8 cellular contexts compared by ENCODE assay signal in the genomic region with DNA sequence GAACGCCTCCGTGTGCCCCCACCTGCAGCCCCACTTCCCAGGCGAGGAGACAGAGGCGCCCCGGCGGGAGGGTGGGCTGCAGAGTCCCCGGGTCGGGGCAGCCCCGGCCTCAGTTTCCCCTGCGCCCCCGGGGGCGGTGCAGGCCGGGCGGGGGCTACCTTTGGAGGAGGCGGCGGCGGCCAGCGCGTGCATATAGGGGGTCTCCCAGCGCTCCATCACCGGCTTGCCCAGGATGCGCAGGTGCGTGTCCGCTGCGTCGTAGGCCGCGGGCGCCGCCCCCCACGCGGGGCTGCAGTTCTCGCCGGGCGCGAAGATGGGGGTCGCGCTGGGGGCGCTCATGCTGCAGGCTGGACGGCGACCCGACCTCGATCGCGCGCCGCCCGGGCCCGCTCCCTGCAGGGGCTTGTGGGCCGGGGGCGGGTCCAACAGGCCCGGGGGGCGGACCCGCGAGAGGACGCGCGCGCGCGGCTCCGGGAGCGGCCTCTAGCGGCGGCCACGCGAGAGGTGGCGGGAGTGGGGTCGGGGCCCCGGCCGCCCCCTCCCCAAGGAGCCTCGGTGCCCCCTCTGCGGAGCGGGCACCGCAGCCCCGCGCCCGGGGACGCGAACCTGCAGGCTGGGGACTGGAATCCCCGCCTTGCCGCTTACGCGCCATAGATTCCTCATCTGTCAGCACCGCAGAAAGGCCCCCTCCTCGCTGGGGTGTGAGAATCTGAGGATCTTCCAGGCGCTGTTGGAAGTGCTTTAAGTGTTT. TPM values are rescaled to one million over a fixed set of nuclear protein-coding genes. Genes with fewer than 3 reads are reported as not detected.
A peak's percentile ranks its signal among the peaks of the same experiment; 100 is the strongest.
DNase-seq lines count a peak whose midpoint lies in the region; ATAC-seq and TF ChIP-seq lines count a peak whose summit lies in the region.

A gene (minus strand): TSS at position 405 of the 751 bp plus-strand sequence. CDS start 66 bp downstream, at position 339.

- TF ChIP-seq POLR2A in GM15510 (IDR thresholded peaks at IDR 0.05; ENCODE audit: borderline replicate concordance, extremely low read depth, insufficient read length), result peak; percentile 66
- TF ChIP-seq POLR2A in heart left ventricle (IDR thresholded peaks at IDR 0.05), result peak in 1 of 2 donors; percentile 33

- ATAC-seq in activated naive CD8-positive, alpha-beta T cell treated with anti-CD3 and anti-CD28 coated beads, Interleukin-2, amount 10 ng/mL, durations not matched to agents 7 days and 5 days (ENCODE audit: low read depth), result peak; percentile 59
- ATAC-seq in heart left ventricle (peak in 3 of 4 donors; percentile 21 to 71 (median 60)), HG03139 (IDR thresholded peaks at IDR 0.05; ENCODE audit: unreplicated experiment) (no peak)

- H3K4me1 ChIP-seq in A673 (ENCODE audit: insufficient read depth, low read length, poor library complexity, severe bottlenecking) (peaks cover 20% of the 10 kb centered on the region), heart left ventricle (peaks cover 5 to 36% (median 23%) of the 10 kb centered on the region in 12 donors), rectal smooth muscle tissue (ENCODE audit: control insufficient read depth, insufficient read depth, low read length) (peaks cover 2% of the 10 kb centered on the region)

- intact Hi-C loops in A673 (cut with micrococcal nuclease; ENCODE audit: unreplicated experiment), result no loop called here
- intact Hi-C loops in heart left ventricle (cut with DNase I), result loop anchor here in 5 of 10 donors (5.0 to 10.0 kb wide), 4 partner anchors 84 to 127 kb away; a partner anchor contains a TSS

- DNase-seq in A673 (ENCODE audit: low spot score) (peak; percentile 68), RPMI8226 (peak; percentile 76), heart left ventricle (peak in 4 of 5 donors; percentile 58 to 79 (median 64)), NCI-H187 treated with DMSO at 0.1 percent for 48 hours (lab: John Stamatoyannopoulos, UW) (no peak)
- peak; percentile 77 for DNase-seq in activated naive CD8-positive, alpha-beta T cell treated with anti-CD3 and anti-CD28 coated beads, Interleukin-2, amount 10 ng/mL, durations not matched to agents 7 days and 5 days

- 1 to 5% (median 2%) methylated on average over 24 to 87 of the region's 87 CpGs for WGBS in heart left ventricle, 4 donors

- no peaks in the 10 kb centered on the region for H3K36me3 Mint-ChIP-seq in activated naive CD8-positive, alpha-beta T cell treated with anti-CD3 and anti-CD28 coated beads, Interleukin-2, amount 10 ng/mL, durations not matched to agents 7 days and 5 days

- CTCF ChIA-PET in A673 (lab: Charles Lee), result no interaction called here

- H3K9me3 ChIP-seq in A673 (ENCODE audit: low read depth, low read length, poor library complexity, severe bottlenecking) (no peaks in the 10 kb centered on the region), heart left ventricle (no peaks in the 10 kb centered on the region)

- H3K4me3 ChIP-seq in A673 (ENCODE audit: low read depth, low read length, poor library complexity, severe bottlenecking) (peak within 1 kb of the TSS; percentile 80), heart left ventricle (peak within 1 kb of the TSS; percentile 59 to 78 (median 72)), rectal smooth muscle tissue (ENCODE audit: low read length) (peak within 1 kb of the TSS; percentile 67)

- peak within 1 kb of the TSS; percentile 48 for H3K27ac ChIP-seq in A673 (ENCODE audit: low read depth, low read length, poor library complexity, severe bottlenecking)
- peak within 1 kb of the TSS; percentile 40 to 87 (median 76) for H3K27ac ChIP-seq in heart left ventricle
- no peak within 1 kb of the TSS for H3K27ac ChIP-seq in rectal smooth muscle tissue (ENCODE audit: low read depth, low read length)

- H3K4me3 Mint-ChIP-seq in activated naive CD8-positive, alpha-beta T cell treated with anti-CD3 and anti-CD28 coated beads, Interleukin-2, amount 10 ng/mL, durations not matched to agents 7 days and 5 days, result peak within 1 kb of the TSS; percentile 69

- H3K4me1 Mint-ChIP-seq in activated naive CD8-positive, alpha-beta T cell treated with anti-CD3 and anti-CD28 coated beads, Interleukin-2, amount 10 ng/mL, durations not matched to agents 7 days and 5 days, result peaks cover 6% of the 10 kb centered on the region

- H3K27ac Mint-ChIP-seq in activated naive CD8-positive, alpha-beta T cell treated with anti-CD3 and anti-CD28 coated beads, Interleukin-2, amount 10 ng/mL, durations not matched to agents 7 days and 5 days, result no peak within 1 kb of the TSS

- H3K36me3 ChIP-seq in A673 (ENCODE audit: insufficient read depth, low read length, poor library complexity, severe bottlenecking) (no peaks in the 10 kb centered on the region), heart left ventricle (peaks cover 0 to 3% (median 0%) of the 10 kb centered on the region in 9 donors), rectal smooth muscle tissue (ENCODE audit: control insufficient read depth, insufficient read depth, low read length) (no peaks in the 10 kb centered on the region)

- H3K27me3 Mint-ChIP-seq in activated naive CD8-positive, alpha-beta T cell treated with anti-CD3 and anti-CD28 coated beads, Interleukin-2, amount 10 ng/mL, durations not matched to agents 7 days and 5 days, result peaks cover 4% of the 10 kb centered on the region

- TF ChIP-seq CTCF in A673 (conservative IDR thresholded peaks at IDR 0.05; ENCODE audit: low read depth, low read length) (peak; percentile 46; the same call in 1 of the 2 replicates), heart left ventricle (IDR thresholded peaks at IDR 0.05) (peak; percentile 20 to 80 (median 66))

- BruUV-seq in A673 (replicated peaks; lab: Mats Ljungman, UMichigan), result no TSS peak

- H3K27me3 ChIP-seq in A673 (replicated peaks; ENCODE audit: insufficient read depth, low read depth, low read length, poor library complexity) (no peaks in the 10 kb centered on the region), heart left ventricle (peaks cover 0 to 25% (median 0%) of the 10 kb centered on the region in 9 donors), rectal smooth muscle tissue (ENCODE audit: control insufficient read depth, insufficient read depth, low read length) (peaks cover 15% of the 10 kb centered on the region)

- POLR2A ChIA-PET in A673 (lab: Charles Lee; ENCODE audit: low non-redundant PET), result no interaction called here
- POLR2A ChIA-PET in activated naive CD8-positive, alpha-beta T cell treated with anti-CD3 and anti-CD28 coated beads, Interleukin-2, amount 10 ng/mL, durations not matched to agents 7 days and 5 days (lab: Charles Lee), result interaction anchor here (0.5 kb wide), 1 partner anchor 492 kb away, joined by 3 read pairs; no protein-coding TSS in a partner anchor

- H3K9ac ChIP-seq in rectal smooth muscle tissue (ENCODE audit: low read length), result no peak within 1 kb of the TSS

- H3K9me3 Mint-ChIP-seq in activated naive CD8-positive, alpha-beta T cell treated with anti-CD3 and anti-CD28 coated beads, Interleukin-2, amount 10 ng/mL, durations not matched to agents 7 days and 5 days, result no peaks in the 10 kb centered on the region

RNA-seq across cellular contexts. Expression of the gene that starts here (rescaled TPM):
- total RNA-seq in A673 (2021), result 18.8 and 28.5 TPM in 2 replicates
- total RNA-seq in activated naive CD8-positive, alpha-beta T cell treated with anti-CD3 and anti-CD28 coated beads, Interleukin-2, amount 10 ng/mL, durations not matched to agents 7 days and 5 days, result 10 to 100 TPM; 17.9 to 18.9 TPM
- 100 to 1,000 TPM in 1 of 9 donors, 10 to 100 TPM in 8; 35.9 to 167 (median 62.5) TPM for total RNA-seq in heart left ventricle
- 100 to 1,000 TPM in 1 of 2 donors, 10 to 100 TPM in 1; 21.9 to 180 TPM for polyA plus RNA-seq in heart left ventricle
